ENCODE assay signal across 33 cellular contexts in genomic region chr5:175813943-175814630, GRCh38. TPM values are rescaled to one million over a fixed set of nuclear protein-coding genes. Genes with fewer than 3 reads are reported as not detected.
A peak's percentile ranks its signal among the peaks of the same experiment; 100 is the strongest.
DNase-seq lines count a peak whose midpoint lies in the region; ATAC-seq and TF ChIP-seq lines count a peak whose summit lies in the region.
"Had no signal": no experiment of that assay in that cellular context is flagged by ENCODE, and none has a peak within 500 bp of the region (broad histone marks: within the 10 kb centered on the region; RNA-seq: fewer than 3 reads in every experiment).

No MANE protein-coding gene starts in this region.

- H3K36me3 ChIP-seq in SK-N-SH (replicated peaks in 1 of 2; ENCODE audit: control insufficient read depth in 1 of 2, insufficient read depth in 2 of 2, low read length in 1 of 2), result no peaks in the 10 kb centered on the region
- no peaks in the 10 kb centered on the region for H3K36me3 ChIP-seq in RWPE2 (ENCODE audit: low read depth)
- H3K36me3 ChIP-seq in endodermal cell (ENCODE audit: control insufficient read depth, insufficient read depth, low read length), result no peaks in the 10 kb centered on the region
- H3K36me3 ChIP-seq: gastroesophageal sphincter, Peyer's patch had no signal

- CTCF ChIA-PET in SK-N-SH (lab: Yijun Ruan, JAX), result interaction anchor here (0.7 to 2.1 kb wide), 7 partner anchors 16 to 84 kb away, joined by 4 to 12 read pairs (median 4); no protein-coding TSS in a partner anchor

- no peaks in the 10 kb centered on the region for H3K79me2 ChIP-seq in SK-N-SH (ENCODE audit: insufficient read depth)
- H3K79me2 ChIP-seq: hepatocyte had no signal

- H3K9me2 ChIP-seq in SK-N-SH, result no peaks in the 10 kb centered on the region

- H3K27me3 ChIP-seq in SK-N-SH (ENCODE audit: insufficient read depth), result no peaks in the 10 kb centered on the region
- H3K27me3 ChIP-seq in RWPE2 (ENCODE audit: insufficient read depth, poor library complexity, severe bottlenecking), result no peaks in the 10 kb centered on the region
- no peaks in the 10 kb centered on the region for H3K27me3 ChIP-seq in endodermal cell (ENCODE audit: control insufficient read depth, insufficient read depth, low read length, poor library complexity, severe bottlenecking)
- H3K27me3 ChIP-seq: hepatocyte, Peyer's patch had no signal

- H3K9me3 ChIP-seq in SK-N-SH, result no peaks in the 10 kb centered on the region
- no peaks in the 10 kb centered on the region for H3K9me3 ChIP-seq in RWPE2 (ENCODE audit: severe bottlenecking)
- H3K9me3 ChIP-seq in endodermal cell (ENCODE audit: control insufficient read depth, low read length), result no peaks in the 10 kb centered on the region
- H3K9me3 ChIP-seq: gastroesophageal sphincter, Peyer's patch had no signal

- H3K4me1 ChIP-seq in SK-N-SH (ENCODE audit: control insufficient read depth in 1 of 2, insufficient read depth in 2 of 2, low read depth in 1 of 2, low read length in 1 of 2) (peaks cover 4 to 15% of the 10 kb centered on the region in 2 experiments; a peak in 2 of 4 replicates), RWPE2 (ENCODE audit: insufficient read depth, poor library complexity, severe bottlenecking) (peaks cover 39% of the 10 kb centered on the region), endodermal cell (ENCODE audit: control insufficient read depth, insufficient read depth, low read length) (no peaks in the 10 kb centered on the region)
- H3K4me1 ChIP-seq: gastroesophageal sphincter, Peyer's patch had no signal

- TF ChIP-seq RAD21 in SK-N-SH (IDR thresholded peaks at IDR 0.05; ENCODE audit: low read length), result no peak; the same call in 1 of the 2 replicates

- TF ChIP-seq EP300 in SK-N-SH (IDR thresholded peaks at IDR 0.05; ENCODE audit: borderline replicate concordance in 1 of 2, low read depth in 1 of 2, low read length in 1 of 2), result no peak

- peak; percentile 75 for DNase-seq in SK-N-SH
- peak; percentile 36 for DNase-seq in RWPE2 (ENCODE audit: low spot score)
- DNase-seq in endodermal cell, result peak; percentile 31
- no peak for DNase-seq in NCI-H1694 (lab: John Stamatoyannopoulos, UW)
- no peak for DNase-seq in COLO829 (ENCODE audit: low spot score)
- DNase-seq: activated CD4-positive, alpha-beta T cell treated with anti-CD3 and anti-CD28 coated beads, Interleukin-2, amount 50 U/mL, for 4 hours; activated gamma-delta T cell treated with Interleukin-2 at 50 U/mL for 16 hours; activated T-cell treated with anti-CD3 and anti-CD28 coated beads, Interleukin-2, amount 50 U/mL, for 48 hours; dermis blood vessel endothelial cell; DND-41; naive thymus-derived CD8-positive, alpha-beta T cell; NCI-H1417 treated with DMSO at 0.1 percent for 48 hours; NCI-H2081; NCI-H2227 treated with DMSO at 0.1 percent for 48 hours; NCI-H69; Peyer's patch; SIG-M5; stimulated activated CD4-positive, alpha-beta T cell treated with anti-CD3 and anti-CD28 coated beads, Interleukin-4, amount 100 ng/mL, for 24 hours; T-helper 1 cell had no signal

- H2AFZ ChIP-seq in SK-N-SH (ENCODE audit: low read depth), result no peak overlapping the region
- H2AFZ ChIP-seq: hepatocyte had no signal

- peaks cover 2% of the 10 kb centered on the region for H3F3A ChIP-seq in SK-N-SH (replicated peaks; ENCODE audit: insufficient read depth)

- peak overlapping the region; percentile 52; the same call in 1 of the 2 replicates for H3K4me2 ChIP-seq in SK-N-SH
- H3K4me2 ChIP-seq: hepatocyte, KMS-11 had no signal

- H4K20me1 ChIP-seq in SK-N-SH (ENCODE audit: insufficient read depth), result no peaks in the 10 kb centered on the region

- POLR2A ChIA-PET in SK-N-SH (lab: Yijun Ruan, JAX), result interaction anchor here (2.3 kb wide), 1 partner anchor 17 kb away, joined by 16 read pairs; no protein-coding TSS in a partner anchor

- H3K36me3 Mint-ChIP-seq in endodermal cell (ENCODE audit: low read depth), result no peaks in the 10 kb centered on the region
- H3K36me3 Mint-ChIP-seq: naive thymus-derived CD8-positive, alpha-beta T cell had no signal

- H3K27me3 Mint-ChIP-seq in endodermal cell (ENCODE audit: insufficient read depth), result peaks cover 2% of the 10 kb centered on the region

- ATAC-seq in SK-N-SH treated with all-trans-retinoic acid at 6 μM for 48 hours, result no peak
- ATAC-seq in RWPE2 (ENCODE audit: low read depth), result peak; percentile 63
- no peak for ATAC-seq in GM21529 (IDR thresholded peaks at IDR 0.05; ENCODE audit: unreplicated experiment)
- no peak for ATAC-seq in HG03342 (IDR thresholded peaks at IDR 0.05; ENCODE audit: unreplicated experiment)
- ATAC-seq: gastroesophageal sphincter; naive thymus-derived CD8-positive, alpha-beta T cell; sciatic nerve had no signal

- H3K4me3 Mint-ChIP-seq in endodermal cell, result no peak overlapping the region
- H3K4me3 Mint-ChIP-seq: naive thymus-derived CD8-positive, alpha-beta T cell had no signal

- 58% methylated on average over 2 of the region's 4 CpGs for WGBS in SK-N-SH (ENCODE audit: low lambda C conversion rate)
- WGBS in endodermal cell (ENCODE audit: insufficient coverage in 1 of 2, insufficient read length in 1 of 2), 2 experiments, result 90 to 100% methylated on average over 4 of the region's 4 CpGs

- no peak for TF ChIP-seq CTCF in SK-N-SH (IDR thresholded peaks at IDR 0.05)
- no peak for TF ChIP-seq CTCF in RWPE2 (IDR thresholded peaks at IDR 0.05; ENCODE audit: poor library complexity, severe bottlenecking)
- no peak for TF ChIP-seq CTCF in endodermal cell (conservative IDR thresholded peaks at IDR 0.05)

- H3K4me3 ChIP-seq in SK-N-SH (ENCODE audit: low read depth in 2 of 2, low read length in 1 of 2) (no peak overlapping the region), RWPE2 (ENCODE audit: severe bottlenecking) (no peak overlapping the region), endodermal cell (ENCODE audit: low read length) (no peak overlapping the region)
- H3K4me3 ChIP-seq: gastroesophageal sphincter, hepatocyte, lung, Peyer's patch had no signal

- H3K9ac ChIP-seq in SK-N-SH, result no peak overlapping the region
- H3K9ac ChIP-seq in endodermal cell (ENCODE audit: extremely low read depth, low read length, poor library complexity, severe bottlenecking), result no peak overlapping the region
- H3K9ac ChIP-seq: KMS-11 had no signal

- H3K4me1 Mint-ChIP-seq in endodermal cell, result no peaks in the 10 kb centered on the region
- H3K4me1 Mint-ChIP-seq: naive thymus-derived CD8-positive, alpha-beta T cell had no signal

- H3K27ac ChIP-seq in SK-N-SH (ENCODE audit: low read depth in 2 of 2, low read length in 1 of 2) (peak overlapping the region in 1 of 2 experiments; percentile 62; a peak in 2 of 4 replicates), RWPE2 (ENCODE audit: poor library complexity, severe bottlenecking) (peak overlapping the region; percentile 80), endodermal cell (ENCODE audit: low read depth, low read length) (no peak overlapping the region)
- H3K27ac ChIP-seq: 22Rv1, C4-2B, gastroesophageal sphincter, hepatocyte, KMS-11, Peyer's patch had no signal

- no peak overlapping the region for H3K27ac Mint-ChIP-seq in endodermal cell
- H3K27ac Mint-ChIP-seq: progenitor cell of endocrine pancreas had no signal

- no peaks in the 10 kb centered on the region for H3K9me3 Mint-ChIP-seq in endodermal cell

TF ChIP-seq in SK-N-SH, 30 proteins besides CTCF, POLR2A, EP300 and RAD21:
- TF ChIP-seq TAF1 (IDR thresholded peaks at IDR 0.05; ENCODE audit: borderline replicate concordance, low read depth, low read length) (no peak), GATA2 (CRISPR knock-in tag; IDR thresholded peaks at IDR 0.05) (peak; percentile 59), FOSL2 (IDR thresholded peaks at IDR 0.05; ENCODE audit: borderline replicate concordance, low read depth) (no peak), TEAD4 (IDR thresholded peaks at IDR 0.05; ENCODE audit: borderline replicate concordance, insufficient read depth) (no peak), FOXJ3 (CRISPR knock-in tag; IDR thresholded peaks at IDR 0.05) (no peak), RCOR1 (IDR thresholded peaks at IDR 0.05; ENCODE audit: low read length) (no peak)

TF ChIP-seq in SK-N-SH treated with all-trans-retinoic acid at 6 μM for 48 hours, 23 proteins besides CTCF, POLR2A, EP300 and RAD21 (continues in another document):
- TF ChIP-seq PPARA (CRISPR knock-in tag; IDR thresholded peaks at IDR 0.05; ENCODE audit: borderline replicate concordance) (no peak), ESRRG (CRISPR knock-in tag; IDR thresholded peaks at IDR 0.05) (no peak), ZFP30 (CRISPR knock-in tag; IDR thresholded peaks at IDR 0.05) (no peak), ZFP3 (CRISPR knock-in tag; IDR thresholded peaks at IDR 0.05) (no peak), SNAI2 (CRISPR knock-in tag; IDR thresholded peaks at IDR 0.05) (no peak), TCF4 (CRISPR knock-in tag; IDR thresholded peaks at IDR 0.05; ENCODE audit: borderline replicate concordance) (no peak), ISL1 (CRISPR knock-in tag; IDR thresholded peaks at IDR 0.05) (no peak), ARNTL (CRISPR knock-in tag; IDR thresholded peaks at IDR 0.05; ENCODE audit: borderline replicate concordance, low read depth) (no peak), POU6F1 (CRISPR knock-in tag; IDR thresholded peaks at IDR 0.05; ENCODE audit: borderline replicate concordance, low read depth) (no peak), OSR1 (CRISPR knock-in tag; IDR thresholded peaks at IDR 0.05) (no peak), BACH2 (CRISPR knock-in tag; IDR thresholded peaks at IDR 0.05; ENCODE audit: borderline replicate concordance) (no peak), TOX (CRISPR knock-in tag; IDR thresholded peaks at IDR 0.05; ENCODE audit: borderline replicate concordance) (no peak), RARB (CRISPR knock-in tag; IDR thresholded peaks at IDR 0.05) (no peak), ZC3H10 (CRISPR knock-in tag; IDR thresholded peaks at IDR 0.05) (no peak)

RNA-seq across cellular contexts. Expression of gene CPLX2, which starts 57.3 kb away (rescaled TPM):
- 0.23 and 0.34 TPM in 2 replicates for polyA plus RNA-seq in SK-N-SH (2012; rRNA removed)
- 0.35 and 0.76 TPM in 2 replicates for polyA plus RNA-seq in SK-N-SH (2012; cell fraction: cytosol; rRNA removed)
- 0.08 and 0.22 TPM in 2 replicates for polyA plus RNA-seq in SK-N-SH (2012; cell fraction: nucleus; rRNA removed)
- not detected for total RNA-seq in endodermal cell
- 9.9 TPM for polyA plus RNA-seq in endodermal cell (2013, experiment 1 of 2)
- polyA plus RNA-seq in endodermal cell (2013, experiment 2 of 2), result 10.4 TPM
- total RNA-seq: Calu3; dermis blood vessel endothelial cell; fibroblast of lung; mononuclear cell; naive thymus-derived CD8-positive, alpha-beta T cell; sciatic nerve had no signal
- polyA plus RNA-seq: naive thymus-derived CD8-positive, alpha-beta T cell had no signal

Comparison
In these comparisons a context has a peak if more than half of its experiments do, and no peak if none do; other contexts are left out.
1. DNase-seq: peak in SK-N-SH (single experiment), RWPE2 (single experiment) and endodermal cell (single experiment); none in NCI-H1694 (single experiment) and COLO829 (single experiment).